ENCODE assay signal across 1 cellular context in the genomic region with DNA sequence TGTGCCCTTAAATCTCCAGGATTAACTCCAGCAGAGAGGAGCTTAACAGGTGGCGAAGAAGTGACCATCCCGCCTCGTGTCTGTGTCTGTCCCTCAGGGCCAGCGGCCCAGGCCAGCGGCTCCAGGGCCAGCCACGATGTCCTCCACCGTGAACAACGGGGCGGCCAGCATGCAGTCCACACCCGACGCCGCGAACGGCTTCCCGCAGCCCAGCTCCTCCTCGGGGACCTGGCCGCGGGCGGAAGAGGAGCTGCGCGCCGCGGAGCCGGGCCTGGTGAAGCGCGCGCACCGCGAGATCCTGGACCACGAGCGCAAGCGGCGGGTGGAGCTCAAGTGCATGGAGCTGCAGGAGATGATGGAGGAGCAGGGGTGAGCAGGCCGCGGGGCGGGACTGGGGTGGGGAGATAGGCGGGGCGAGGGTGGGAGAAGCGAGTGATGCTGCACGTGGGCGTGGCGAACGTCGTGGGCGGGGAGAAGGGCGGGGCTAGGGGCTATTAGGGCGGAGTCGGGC.
TF ChIP-seq lines count a peak whose summit lies in the region.

No MANE protein-coding gene starts in this region.

TF ChIP-seq in WTC11, 78 proteins besides CTCF, POLR2A, EP300 and RAD21 (continued from another document):
- TF ChIP-seq, protein P1, sequence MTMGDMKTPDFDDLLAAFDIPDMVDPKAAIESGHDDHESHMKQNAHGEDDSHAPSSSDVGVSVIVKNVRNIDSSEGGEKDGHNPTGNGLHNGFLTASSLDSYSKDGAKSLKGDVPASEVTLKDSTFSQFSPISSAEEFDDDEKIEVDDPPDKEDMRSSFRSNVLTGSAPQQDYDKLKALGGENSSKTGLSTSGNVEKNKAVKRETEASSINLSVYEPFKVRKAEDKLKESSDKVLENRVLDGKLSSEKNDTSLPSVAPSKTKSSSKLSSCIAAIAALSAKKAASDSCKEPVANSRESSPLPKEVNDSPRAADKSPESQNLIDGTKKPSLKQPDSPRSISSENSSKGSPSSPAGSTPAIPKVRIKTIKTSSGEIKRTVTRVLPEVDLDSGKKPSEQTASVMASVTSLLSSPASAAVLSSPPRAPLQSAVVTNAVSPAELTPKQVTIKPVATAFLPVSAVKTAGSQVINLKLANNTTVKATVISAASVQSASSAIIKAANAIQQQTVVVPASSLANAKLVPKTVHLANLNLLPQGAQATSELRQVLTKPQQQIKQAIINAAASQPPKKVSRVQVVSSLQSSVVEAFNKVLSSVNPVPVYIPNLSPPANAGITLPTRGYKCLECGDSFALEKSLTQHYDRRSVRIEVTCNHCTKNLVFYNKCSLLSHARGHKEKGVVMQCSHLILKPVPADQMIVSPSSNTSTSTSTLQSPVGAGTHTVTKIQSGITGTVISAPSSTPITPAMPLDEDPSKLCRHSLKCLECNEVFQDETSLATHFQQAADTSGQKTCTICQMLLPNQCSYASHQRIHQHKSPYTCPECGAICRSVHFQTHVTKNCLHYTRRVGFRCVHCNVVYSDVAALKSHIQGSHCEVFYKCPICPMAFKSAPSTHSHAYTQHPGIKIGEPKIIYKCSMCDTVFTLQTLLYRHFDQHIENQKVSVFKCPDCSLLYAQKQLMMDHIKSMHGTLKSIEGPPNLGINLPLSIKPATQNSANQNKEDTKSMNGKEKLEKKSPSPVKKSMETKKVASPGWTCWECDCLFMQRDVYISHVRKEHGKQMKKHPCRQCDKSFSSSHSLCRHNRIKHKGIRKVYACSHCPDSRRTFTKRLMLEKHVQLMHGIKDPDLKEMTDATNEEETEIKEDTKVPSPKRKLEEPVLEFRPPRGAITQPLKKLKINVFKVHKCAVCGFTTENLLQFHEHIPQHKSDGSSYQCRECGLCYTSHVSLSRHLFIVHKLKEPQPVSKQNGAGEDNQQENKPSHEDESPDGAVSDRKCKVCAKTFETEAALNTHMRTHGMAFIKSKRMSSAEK (CRISPR knock-in tag; IDR thresholded peaks at IDR 0.05; ENCODE audit: borderline replicate concordance): no peak
